1 cellular context compared by ENCODE assay signal in the genomic region with DNA sequence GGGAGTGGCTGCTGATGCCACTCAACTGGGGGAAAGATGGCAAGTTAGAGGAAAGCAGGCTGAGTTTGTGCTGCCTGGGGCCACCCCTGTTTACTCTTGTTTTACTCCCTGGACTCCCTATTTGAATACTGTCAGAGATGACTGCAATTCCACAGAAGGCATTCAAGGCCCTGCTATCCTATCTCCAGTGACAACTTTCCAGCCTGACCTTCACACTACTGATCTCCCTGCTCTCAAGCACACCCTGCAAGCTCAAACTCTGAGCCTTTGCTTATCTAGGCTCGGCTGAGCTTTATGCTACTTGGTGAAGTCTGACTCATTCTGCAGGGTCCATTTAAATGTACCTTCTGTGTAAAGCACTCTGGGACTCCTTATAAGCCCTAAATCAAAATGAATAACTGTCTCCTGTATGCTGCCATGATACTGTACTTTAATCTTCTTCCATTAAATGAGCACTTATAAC.
TF ChIP-seq lines count a peak whose summit lies in the region.

No MANE protein-coding gene starts in this region.

TF ChIP-seq in H1, 55 proteins besides CTCF, POLR2A, EP300 and RAD21:
- TF ChIP-seq, protein P1, sequence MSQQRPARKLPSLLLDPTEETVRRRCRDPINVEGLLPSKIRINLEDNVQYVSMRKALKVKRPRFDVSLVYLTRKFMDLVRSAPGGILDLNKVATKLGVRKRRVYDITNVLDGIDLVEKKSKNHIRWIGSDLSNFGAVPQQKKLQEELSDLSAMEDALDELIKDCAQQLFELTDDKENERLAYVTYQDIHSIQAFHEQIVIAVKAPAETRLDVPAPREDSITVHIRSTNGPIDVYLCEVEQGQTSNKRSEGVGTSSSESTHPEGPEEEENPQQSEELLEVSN (IDR thresholded peaks at IDR 0.05): no peak
- TF ChIP-seq, protein P2, sequence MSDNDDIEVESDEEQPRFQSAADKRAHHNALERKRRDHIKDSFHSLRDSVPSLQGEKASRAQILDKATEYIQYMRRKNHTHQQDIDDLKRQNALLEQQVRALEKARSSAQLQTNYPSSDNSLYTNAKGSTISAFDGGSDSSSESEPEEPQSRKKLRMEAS (IDR thresholded peaks at IDR 0.05): no peak
- TF ChIP-seq BACH1 (IDR thresholded peaks at IDR 0.05; ENCODE audit: low read length) (no peak), POLR2AphosphoS5 (IDR thresholded peaks at IDR 0.05; ENCODE audit: low read depth, low read length) (no peak), RNF2 (IDR thresholded peaks at IDR 0.05; ENCODE audit: borderline replicate concordance, low read depth, low read length, missing control alignments, poor library complexity, severe bottlenecking) (no peak), ASH2L (IDR thresholded peaks at IDR 0.05; ENCODE audit: low read length) (no peak)
